Comparison of ENCODE assay signal across 18 cellular contexts in the genomic region with DNA sequence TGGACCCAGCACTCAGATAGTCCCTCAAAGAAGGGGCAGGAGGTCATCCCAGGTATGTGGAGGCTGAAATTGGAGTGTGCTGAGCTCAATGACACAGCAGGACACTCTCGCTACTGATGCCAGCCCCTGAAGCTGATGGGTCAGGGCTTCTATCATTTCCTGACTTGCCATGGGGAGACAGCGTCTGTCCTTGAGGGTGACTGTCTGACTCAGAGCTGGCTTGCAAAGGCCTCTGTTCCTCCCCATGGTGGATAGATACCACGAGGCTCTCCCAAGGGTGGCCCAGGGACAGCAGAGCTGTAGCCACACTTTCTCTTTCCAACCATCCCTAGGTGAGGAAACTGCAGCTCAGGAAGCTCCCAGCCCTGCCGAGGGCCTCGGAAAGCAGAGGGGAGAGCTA. TPM values are rescaled to one million over a fixed set of nuclear protein-coding genes. Genes with fewer than 3 reads are reported as not detected.
DNase-seq lines count a peak whose midpoint lies in the region; ATAC-seq, FAIRE-seq and TF ChIP-seq lines count a peak whose summit lies in the region.
"Had no signal": no experiment of that assay in that cellular context is flagged by ENCODE, and none has a peak within 500 bp of the region (broad histone marks: within the 10 kb centered on the region; RNA-seq: fewer than 3 reads in every experiment).

No MANE protein-coding gene starts in this region.

- DNase-seq in D341Med (ENCODE audit: low spot score) (peak; percentile 14), H1 (ENCODE audit: low read depth in 1 of 2, low spot score in 2 of 2) (no peak), iPS-NIHi7 (ENCODE audit: extremely low spot score) (peak; percentile 8), sigmoid colon (peak; percentile 33), breast epithelium (ENCODE audit: low spot score in 2 of 2) (no peak), heart left ventricle (no peak)
- DNase-seq: ACHN; CD4-positive, CD25-positive, alpha-beta regulatory T cell; DMS 273 treated with DMSO at 0.1 percent for 48 hours had no signal

- H3K79me1 ChIP-seq in H1 (ENCODE audit: low read depth, low read length): peaks cover 4% of the 10 kb centered on the region

- no peak overlapping the region for H3K4ac ChIP-seq in H1 (replicated peaks; ENCODE audit: insufficient read length, low read depth, low read length)

- no peak overlapping the region for H2BK12ac ChIP-seq in H1 (ENCODE audit: low read depth, low read length)

- peaks cover 5 to 13% of the 10 kb centered on the region in 2 experiments for H4K20me1 ChIP-seq in H1 (replicated peaks in 1 of 2; ENCODE audit: control insufficient read depth in 1 of 2, insufficient read depth in 2 of 2, low read length in 2 of 2)

- H4K91ac ChIP-seq in H1 (replicated peaks; ENCODE audit: insufficient read length, low read length): no peak overlapping the region

- H3K36me3 ChIP-seq in H1 (ENCODE audit: control insufficient read depth in 2 of 4, insufficient read depth in 4 of 4, low read length in 3 of 4): peaks cover 8 to 63% (median 34%) of the 10 kb centered on the region in 4 experiments
- H3K36me3 ChIP-seq in sigmoid colon: no peaks in the 10 kb centered on the region
- no peaks in the 10 kb centered on the region for H3K36me3 ChIP-seq in breast epithelium
- no peaks in the 10 kb centered on the region for H3K36me3 ChIP-seq in heart left ventricle
- H3K36me3 ChIP-seq: BLaER1 treated with 17β-estradiol and CSF1 and Interleukin-3, amounts not matched to agents 10 nM and 100 nM had no signal

- TF ChIP-seq EP300 in H1 (IDR thresholded peaks at IDR 0.05; ENCODE audit: borderline replicate concordance in 1 of 2, low read depth in 2 of 2, low read length in 2 of 2): no peak
- TF ChIP-seq EP300 in sigmoid colon (IDR thresholded peaks at IDR 0.05): no peak

- POLR2A ChIA-PET in H1 (lab: Charles Lee; ENCODE audit: partially characterized antibody): interaction anchor here (1.2 to 8.5 kb wide), 10 partner anchors 11 to 94 kb away, joined by 4 to 70 read pairs (median 5); a partner anchor contains a TSS

- H2BK15ac ChIP-seq in H1 (ENCODE audit: low read length): 0 out of 2 replicates have a peak overlapping the region, but pooled peaks have one; percentile 21

- no peak overlapping the region for H3K14ac ChIP-seq in H1 (ENCODE audit: insufficient read length)

- H3K4me2 ChIP-seq in H1 (ENCODE audit: insufficient read depth in 1 of 2, low read depth in 2 of 2, low read length in 2 of 2): peak overlapping the region in 1 of 2 experiments; percentile 77; a peak in 2 of 4 replicates

- H3K4me3 ChIP-seq in H1 (ENCODE audit: extremely low read depth in 1 of 4, insufficient read depth in 2 of 4, low read depth in 3 of 4, low read length in 4 of 4) (peak overlapping the region in 2 of 4 experiments; percentile 76 to 95; a peak in 2 of 8 replicates), sigmoid colon (no peak overlapping the region), breast epithelium (no peak overlapping the region), heart left ventricle (no peak overlapping the region)
- H3K4me3 ChIP-seq: BLaER1 treated with 17β-estradiol and CSF1 and Interleukin-3, amounts not matched to agents 10 nM and 100 nM had no signal

- TF ChIP-seq POLR2A in H1 (IDR thresholded peaks at IDR 0.05; ENCODE audit: control extremely low read depth in 1 of 2, low read depth in 2 of 2, low read length in 2 of 2): no peak
- TF ChIP-seq POLR2A in sigmoid colon (IDR thresholded peaks at IDR 0.05): no peak
- TF ChIP-seq POLR2A in breast epithelium (IDR thresholded peaks at IDR 0.05): no peak
- no peak for TF ChIP-seq POLR2A in heart left ventricle (IDR thresholded peaks at IDR 0.05)

- H2AFZ ChIP-seq in H1 (ENCODE audit: low read length): no peak overlapping the region

- peaks cover 0 to 44% of the 10 kb centered on the region in 2 experiments; a peak in 2 of 4 replicates for H3K79me2 ChIP-seq in H1 (ENCODE audit: control insufficient read depth in 1 of 2, insufficient read depth in 2 of 2, low read length in 2 of 2)

- H3K27me3 ChIP-seq in H1 (replicated peaks in 1 of 4; ENCODE audit: control insufficient read depth in 3 of 4, extremely low read depth in 1 of 4, insufficient read depth in 3 of 4, low read length in 3 of 4): peaks cover 12 to 40% (median 36%) of the 10 kb centered on the region in 4 experiments
- H3K27me3 ChIP-seq in sigmoid colon: peaks cover 20 to 70% (median 55%) of the 10 kb centered on the region in 3 donors
- peaks cover 13 to 80% of the 10 kb centered on the region in 2 donors for H3K27me3 ChIP-seq in breast epithelium
- H3K27me3 ChIP-seq in heart left ventricle: peaks cover 37 to 96% (median 62%) of the 10 kb centered on the region in 9 donors

- TF ChIP-seq CTCF in H1 (IDR thresholded peaks at IDR 0.05; ENCODE audit: control extremely low read depth in 1 of 3, insufficient read depth in 1 of 3, low read depth in 1 of 3, low read length in 3 of 3): no peak
- no peak for TF ChIP-seq CTCF in sigmoid colon (IDR thresholded peaks at IDR 0.05)
- no peak for TF ChIP-seq CTCF in breast epithelium (IDR thresholded peaks at IDR 0.05)
- TF ChIP-seq CTCF in heart left ventricle (IDR thresholded peaks at IDR 0.05): no peak

- no peak overlapping the region for H3K18ac ChIP-seq in H1 (ENCODE audit: extremely low read depth, low read length)

- H2BK120ac ChIP-seq in H1 (replicated peaks; ENCODE audit: low read depth, low read length): no peak overlapping the region

- H3K56ac ChIP-seq in H1 (replicated peaks; ENCODE audit: insufficient read length, low read depth, low read length): no peak overlapping the region

- H3K4me1 ChIP-seq in H1 (replicated peaks in 1 of 4; ENCODE audit: control insufficient read depth in 3 of 4, insufficient read depth in 4 of 4, low read length in 3 of 4) (peaks cover 2 to 31% (median 20%) of the 10 kb centered on the region in 4 experiments), sigmoid colon (peaks cover 0 to 30% (median 22%) of the 10 kb centered on the region in 4 donors), breast epithelium (peaks cover 4 to 20% of the 10 kb centered on the region in 2 donors), heart left ventricle (peaks cover 0 to 27% (median 8%) of the 10 kb centered on the region in 12 donors)

- TF ChIP-seq RAD21 in H1 (IDR thresholded peaks at IDR 0.05 in 1 of 2, conservative IDR thresholded peaks at IDR 0.05 in 1 of 2; ENCODE audit: low read depth in 2 of 2, low read length in 2 of 2): no peak

- no peak overlapping the region for H3K9ac ChIP-seq in H1 (replicated peaks in 1 of 4; ENCODE audit: extremely low read depth in 1 of 4, low read depth in 3 of 4, low read length in 3 of 4)
- H3K9ac ChIP-seq: BLaER1 treated with 17β-estradiol and CSF1 and Interleukin-3, amounts not matched to agents 10 nM and 100 nM had no signal

- H2BK20ac ChIP-seq in H1 (ENCODE audit: low read length): no peak overlapping the region

- H2AK5ac ChIP-seq in H1 (ENCODE audit: low read depth, low read length): no peak overlapping the region

- ATAC-seq in heart left ventricle (no peak), GM18498 (IDR thresholded peaks at IDR 0.05; ENCODE audit: unreplicated experiment) (no peak)
- ATAC-seq: HepG2 had no signal

- no peak overlapping the region for H3K23ac ChIP-seq in H1 (ENCODE audit: insufficient read length)

- peaks cover 23% of the 10 kb centered on the region; the same call in 1 of the 2 replicates for H3K23me2 ChIP-seq in H1 (ENCODE audit: low read depth, low read length)

- H3K27ac ChIP-seq in H1 (ENCODE audit: low read depth, low read length) (no peak overlapping the region), sigmoid colon (no peak overlapping the region), breast epithelium (no peak overlapping the region), heart left ventricle (no peak overlapping the region)
- H3K27ac ChIP-seq: BLaER1 treated with 17β-estradiol and CSF1 and Interleukin-3, amounts not matched to agents 10 nM and 100 nM had no signal

- H3K9me3 ChIP-seq in H1 (ENCODE audit: insufficient read depth in 2 of 2, low read depth in 1 of 2, low read length in 1 of 2) (no peaks in the 10 kb centered on the region), sigmoid colon (no peaks in the 10 kb centered on the region), breast epithelium (peaks cover 0 to 7% of the 10 kb centered on the region in 2 donors), heart left ventricle (peaks cover 0 to 7% (median 0%) of the 10 kb centered on the region in 12 donors)

- H2BK5ac ChIP-seq in H1 (ENCODE audit: low read depth, low read length): no peak overlapping the region

- H4K5ac ChIP-seq in H1 (ENCODE audit: insufficient read length, low read depth, low read length): peak overlapping the region; percentile 13

- CTCF ChIA-PET in H1 (lab: Charles Lee; ENCODE audit: partially characterized antibody): interaction anchor here (0.7 to 9.8 kb wide), 12 partner anchors 12 to 492 kb away, joined by 3 to 80 read pairs (median 4); a partner anchor contains a TSS

- WGBS in H1 (ENCODE audit: extremely low coverage in 1 of 2, insufficient coverage in 1 of 2, insufficient read length in 1 of 2, insufficient replicate concordance in 2 of 2, low coverage in 1 of 2, low lambda C conversion rate in 2 of 2, missing lambda C conversion rate in 1 of 2), 2 experiments: 83% methylated on average over 5 of the region's 5 CpGs; no CpG with 5 or more reads in 1 of the 2 experiments
- 71 to 91% methylated on average over 5 of the region's 5 CpGs for WGBS in sigmoid colon, 2 donors
- whole genome bisulfite sequencing in heart left ventricle, 4 donors: 73 to 90% (median 84%) methylated on average over 4 to 5 of the region's 5 CpGs

- H4K8ac ChIP-seq in H1 (ENCODE audit: extremely low read depth, insufficient read depth, low read length): no peak overlapping the region; the same call in 1 of the 2 replicates

- FAIRE-seq in H1 (lab: Jason Lieb, UNC): no peak
- FAIRE-seq: GM18507, GM19239, H54, HepG2 had no signal

- intact Hi-C loops in sigmoid colon (cut with DNase I) (no loop called here), breast epithelium (cut with DNase I; ENCODE audit: low total_unique reads) (no loop called here), heart left ventricle (cut with DNase I) (no loop called here)

RNA-seq across cellular contexts. Expression of a gene that starts 10.8 kb away (rescaled TPM):
- 0.56 and 0.75 TPM in 2 replicates for total RNA-seq in H1 (2021; fragmentation: NEBNext Ultra II Directional; extraction: Animal tissue kit (Norgen Biotek cat#: 25700))
- 2.1 and 3.2 TPM in 2 replicates for polyA plus RNA-seq in H1 (2011; rRNA removed)
- polyA plus RNA-seq in H1 (2011; cell fraction: cytosol; rRNA removed): 1.2 TPM
- 2.3 TPM for polyA plus RNA-seq in H1 (2011; cell fraction: nucleus; rRNA removed)
- polyA plus RNA-seq in H1 (2012, experiment 1 of 2): 1.1 to 3.0 TPM (median 2.2 TPM) in 4 replicates
- polyA plus RNA-seq in H1 (2012, experiment 2 of 2): 1.0 TPM
- 1.4 TPM for polyA plus RNA-seq in H1 (2013, experiment 1 of 2)
- 1.1 TPM for polyA plus RNA-seq in H1 (2013, experiment 2 of 2)
- polyA minus RNA-seq in H1 (2011; rRNA and poly(A)+ RNA removed): 0.44 and 0.57 TPM in 2 replicates
- 0.88 TPM for polyA minus RNA-seq in H1 (2011; cell fraction: cytosol; rRNA and poly(A)+ RNA removed)
- 0.70 TPM for polyA minus RNA-seq in H1 (2011; cell fraction: nucleus; rRNA and poly(A)+ RNA removed)
- total RNA-seq in sigmoid colon: not detected
- polyA plus RNA-seq in sigmoid colon: under 1 TPM in 1 of 3 donors, not detected in 2; 0.10 TPM
- total RNA-seq in breast epithelium: not detected
- total RNA-seq in heart left ventricle: not detected
- polyA plus RNA-seq in heart left ventricle: not detected
- total RNA-seq: A172; CD4-positive, CD25-positive, alpha-beta regulatory T cell; Daoy; HepG2; HT1080 had no signal
- polyA plus RNA-seq: CD4-positive, CD25-positive, alpha-beta regulatory T cell; HepG2 had no signal

RNA-seq across cellular contexts. Expression of a gene that starts 38.5 kb away (rescaled TPM):
- total RNA-seq in H1 (2021; fragmentation: NEBNext Ultra II Directional; extraction: Animal tissue kit (Norgen Biotek cat#: 25700)): not detected in 2 replicates
- polyA plus RNA-seq in H1 (2011; rRNA removed) (not detected in 2 replicates), sigmoid colon (10 to 100 TPM in 1 of 3 donors, 1 to 10 TPM in 2; 5.3 to 10.2 (median 7.2) TPM), heart left ventricle (not detected)
- not detected for polyA plus RNA-seq in H1 (2011; cell fraction: cytosol; rRNA removed)
- polyA plus RNA-seq in H1 (2011; cell fraction: nucleus; rRNA removed): not detected
- not detected in 4 replicates for polyA plus RNA-seq in H1 (2012, experiment 1 of 2)
- polyA plus RNA-seq in H1 (2012, experiment 2 of 2): not detected
- not detected for polyA plus RNA-seq in H1 (2013, experiment 1 of 2)
- polyA plus RNA-seq in H1 (2013, experiment 2 of 2): not detected
- polyA minus RNA-seq in H1 (2011; rRNA and poly(A)+ RNA removed): not detected in 2 replicates
- polyA minus RNA-seq in H1 (2011; cell fraction: cytosol; rRNA and poly(A)+ RNA removed): not detected
- not detected for polyA minus RNA-seq in H1 (2011; cell fraction: nucleus; rRNA and poly(A)+ RNA removed)
- total RNA-seq in sigmoid colon (not detected), breast epithelium (under 1 TPM in 1 of 3 donors, not detected in 2; 0.33 TPM), heart left ventricle (not detected)
- total RNA-seq: A172; CD4-positive, CD25-positive, alpha-beta regulatory T cell; Daoy; HepG2; HT1080 had no signal
- polyA plus RNA-seq: CD4-positive, CD25-positive, alpha-beta regulatory T cell; HepG2 had no signal

RNA-seq across cellular contexts. Expression of a gene that starts 38.9 kb away (rescaled TPM):
- 0.15 TPM in 1 of 2 replicates, not detected in the other for total RNA-seq in H1 (2021; fragmentation: NEBNext Ultra II Directional; extraction: Animal tissue kit (Norgen Biotek cat#: 25700))
- 0.15 and 0.20 TPM in 2 replicates for polyA plus RNA-seq in H1 (2011; rRNA removed)
- 0.06 TPM for polyA plus RNA-seq in H1 (2011; cell fraction: cytosol; rRNA removed)
- polyA plus RNA-seq in H1 (2011; cell fraction: nucleus; rRNA removed): 0.19 TPM
- 0.28 to 0.85 TPM (median 0.65 TPM) in 4 replicates for polyA plus RNA-seq in H1 (2012, experiment 1 of 2)
- 0.07 TPM for polyA plus RNA-seq in H1 (2012, experiment 2 of 2)
- polyA plus RNA-seq in H1 (2013, experiment 1 of 2): 0.12 TPM
- 0.06 TPM for polyA plus RNA-seq in H1 (2013, experiment 2 of 2)
- polyA minus RNA-seq in H1 (2011; rRNA and poly(A)+ RNA removed): 0.06 and 0.07 TPM in 2 replicates
- polyA minus RNA-seq in H1 (2011; cell fraction: cytosol; rRNA and poly(A)+ RNA removed): not detected
- polyA minus RNA-seq in H1 (2011; cell fraction: nucleus; rRNA and poly(A)+ RNA removed): not detected
- total RNA-seq in sigmoid colon: not detected
- polyA plus RNA-seq in sigmoid colon: under 1 TPM in 1 of 3 donors, not detected in 2; 0.03 TPM
- not detected for total RNA-seq in breast epithelium
- not detected for total RNA-seq in heart left ventricle
- not detected for polyA plus RNA-seq in heart left ventricle
- total RNA-seq: CD4-positive, CD25-positive, alpha-beta regulatory T cell; Daoy; HepG2; HT1080 had no signal
- polyA plus RNA-seq: CD4-positive, CD25-positive, alpha-beta regulatory T cell; HepG2 had no signal

Comparison
In these comparisons a context has a peak if more than half of its experiments do, and no peak if none do; other contexts are left out.
1. DNase-seq: peak in D341Med (single experiment), iPS-NIHi7 (single experiment) and sigmoid colon (single experiment); none in H1 (0 of 2), breast epithelium (0 of 2) and heart left ventricle (0 of 5).